ENCODE assay signal across 25 cellular contexts in genomic region chr7:42639930-42640329, GRCh38.
DNase-seq lines count a peak whose midpoint lies in the region; ATAC-seq and TF ChIP-seq lines count a peak whose summit lies in the region.
"Had no signal": no experiment of that assay in that cellular context is flagged by ENCODE, and none has a peak within 500 bp of the region (broad histone marks: within the 10 kb centered on the region; RNA-seq: fewer than 3 reads in every experiment).

No MANE protein-coding gene starts in this region.

- H3K9me2 ChIP-seq in SK-N-SH, result no peaks in the 10 kb centered on the region

- H3K4me3 ChIP-seq in SK-N-SH (ENCODE audit: low read depth in 2 of 2, low read length in 1 of 2), result no peak overlapping the region
- H3K4me3 ChIP-seq in LNCaP clone FGC (ENCODE audit: low read depth, low read length), result no peak overlapping the region
- H3K4me3 ChIP-seq in choroid plexus epithelial cell (ENCODE audit: low read depth, low read length), result no peak overlapping the region
- no peak overlapping the region for H3K4me3 ChIP-seq in smooth muscle cell
- H3K4me3 ChIP-seq in upper lobe of left lung, result no peak overlapping the region
- H3K4me3 ChIP-seq in mesendoderm (ENCODE audit: low read length), result no peak overlapping the region
- H3K4me3 ChIP-seq: ascending aorta, SJSA1, skin epidermis, upper lobe of right lung had no signal

- no peaks in the 10 kb centered on the region for H3K9me3 ChIP-seq in SK-N-SH
- no peaks in the 10 kb centered on the region for H3K9me3 ChIP-seq in smooth muscle cell (replicated peaks; ENCODE audit: low read depth)
- H3K9me3 ChIP-seq in upper lobe of left lung, result no peaks in the 10 kb centered on the region
- H3K9me3 ChIP-seq: ascending aorta, SJSA1, upper lobe of right lung had no signal

- no peaks in the 10 kb centered on the region for H3K79me2 ChIP-seq in SK-N-SH (ENCODE audit: insufficient read depth)
- no peaks in the 10 kb centered on the region for H3K79me2 ChIP-seq in smooth muscle cell (ENCODE audit: low read depth)
- H3K79me2 ChIP-seq in mesendoderm (ENCODE audit: control insufficient read depth, insufficient read depth, low read length), result no peaks in the 10 kb centered on the region

- H2AFZ ChIP-seq in SK-N-SH (ENCODE audit: low read depth) (no peak overlapping the region), smooth muscle cell (ENCODE audit: low read depth) (no peak overlapping the region)

- no peak overlapping the region for H2AK5ac ChIP-seq in mesendoderm (ENCODE audit: low read length)

- H3K23ac ChIP-seq in mesendoderm (ENCODE audit: low read length), result no peak overlapping the region

- TF ChIP-seq EP300 in SK-N-SH (IDR thresholded peaks at IDR 0.05; ENCODE audit: borderline replicate concordance in 1 of 2, low read depth in 1 of 2, low read length in 1 of 2) (no peak), upper lobe of left lung (IDR thresholded peaks at IDR 0.05) (no peak)

- no peak for TF ChIP-seq RAD21 in SK-N-SH (IDR thresholded peaks at IDR 0.05; ENCODE audit: low read length)

- no peak overlapping the region for H3K4ac ChIP-seq in mesendoderm (ENCODE audit: low read depth, low read length)

- H3K4me1 ChIP-seq in SK-N-SH (ENCODE audit: control insufficient read depth in 1 of 2, insufficient read depth in 2 of 2, low read depth in 1 of 2, low read length in 1 of 2), result no peaks in the 10 kb centered on the region
- H3K4me1 ChIP-seq in smooth muscle cell (ENCODE audit: low read depth), result no peaks in the 10 kb centered on the region
- no peaks in the 10 kb centered on the region for H3K4me1 ChIP-seq in upper lobe of left lung
- no peaks in the 10 kb centered on the region for H3K4me1 ChIP-seq in mesendoderm (ENCODE audit: control insufficient read depth, low read depth, low read length)
- H3K4me1 ChIP-seq: ascending aorta, foreskin keratinocyte, SJSA1, upper lobe of right lung had no signal

- peaks cover 17% of the 10 kb centered on the region; the same call in 1 of the 2 replicates for H3K27me3 ChIP-seq in SK-N-SH (ENCODE audit: insufficient read depth)
- no peaks in the 10 kb centered on the region for H3K27me3 ChIP-seq in smooth muscle cell (ENCODE audit: low read depth)
- H3K27me3 ChIP-seq in upper lobe of left lung, result no peaks in the 10 kb centered on the region
- no peaks in the 10 kb centered on the region for H3K27me3 ChIP-seq in mesendoderm (ENCODE audit: insufficient read depth, low read length, poor library complexity)
- H3K27me3 ChIP-seq: ascending aorta, foreskin keratinocyte, SJSA1, upper lobe of right lung had no signal

- H4K8ac ChIP-seq in mesendoderm (ENCODE audit: low read depth, low read length), result no peak overlapping the region

- H2BK15ac ChIP-seq in mesendoderm (replicated peaks; ENCODE audit: low read depth), result no peak overlapping the region

- H3K4me2 ChIP-seq in SK-N-SH (no peak overlapping the region), smooth muscle cell (no peak overlapping the region), mesendoderm (ENCODE audit: low read length) (no peak overlapping the region)

- 4% methylated on average over 5 of the region's 5 CpGs for WGBS in SK-N-SH (ENCODE audit: low lambda C conversion rate)
- WGBS in smooth muscle cell (ENCODE audit: low lambda C conversion rate), result 82% methylated on average over 5 of the region's 5 CpGs
- 85 to 92% methylated on average over 5 of the region's 5 CpGs for WGBS in upper lobe of left lung, 2 donors
- WGBS in mesendoderm (ENCODE audit: extremely low coverage, insufficient coverage, low lambda C conversion rate), result no CpG with 5 or more reads among the region's 5 CpGs

- TF ChIP-seq POLR2A in upper lobe of left lung (IDR thresholded peaks at IDR 0.05), result no peak

- ATAC-seq in SK-N-SH treated with all-trans-retinoic acid at 6 μM for 48 hours (no peak), HG03457 (IDR thresholded peaks at IDR 0.05; ENCODE audit: unreplicated experiment) (no peak), upper lobe of left lung (ENCODE audit: low FRiP score in 2 of 2) (no peak)
- ATAC-seq: activated CD8-positive, alpha-beta T cell treated with anti-CD3 and anti-CD28 coated beads for 36 hours; foreskin keratinocyte; upper lobe of right lung had no signal

- H4K5ac ChIP-seq in mesendoderm (ENCODE audit: low read length), result no peak overlapping the region

- CTCF ChIA-PET in SK-N-SH (lab: Yijun Ruan, JAX), result no interaction called here

- no peak overlapping the region for H3K9ac ChIP-seq in SK-N-SH
- H3K9ac ChIP-seq in smooth muscle cell (ENCODE audit: low read depth), result no peak overlapping the region
- H3K9ac ChIP-seq in mesendoderm (ENCODE audit: low read length), result no peak overlapping the region

- no peak overlapping the region for H2BK120ac ChIP-seq in mesendoderm (ENCODE audit: low read depth, low read length)

- H3K79me1 ChIP-seq in mesendoderm (ENCODE audit: low read length), result no peaks in the 10 kb centered on the region

- H4K20me1 ChIP-seq in SK-N-SH (ENCODE audit: insufficient read depth) (no peaks in the 10 kb centered on the region), smooth muscle cell (ENCODE audit: low read depth) (no peaks in the 10 kb centered on the region)

- H3F3A ChIP-seq in SK-N-SH (replicated peaks; ENCODE audit: insufficient read depth), result no peaks in the 10 kb centered on the region
- no peaks in the 10 kb centered on the region for H3F3A ChIP-seq in smooth muscle cell (ENCODE audit: low read depth)

- H2BK5ac ChIP-seq in mesendoderm (ENCODE audit: low read length), result no peak overlapping the region

- H3K27ac ChIP-seq in SK-N-SH (ENCODE audit: low read depth in 2 of 2, low read length in 1 of 2) (no peak overlapping the region), smooth muscle cell (ENCODE audit: low read depth) (no peak overlapping the region), upper lobe of left lung (no peak overlapping the region), mesendoderm (ENCODE audit: low read depth, low read length) (no peak overlapping the region)
- H3K27ac ChIP-seq: ascending aorta, foreskin keratinocyte, SJSA1, skin epidermis, upper lobe of right lung had no signal

- H3K36me3 ChIP-seq in SK-N-SH (replicated peaks in 1 of 2; ENCODE audit: control insufficient read depth in 1 of 2, insufficient read depth in 2 of 2, low read length in 1 of 2) (no peaks in the 10 kb centered on the region), smooth muscle cell (ENCODE audit: low read depth) (no peaks in the 10 kb centered on the region), upper lobe of left lung (no peaks in the 10 kb centered on the region), mesendoderm (ENCODE audit: control insufficient read depth, insufficient read depth, low read length) (no peaks in the 10 kb centered on the region)
- H3K36me3 ChIP-seq: ascending aorta, SJSA1, upper lobe of right lung had no signal

- no peak overlapping the region for H3K18ac ChIP-seq in mesendoderm (ENCODE audit: low read length)

- TF ChIP-seq CTCF in SK-N-SH (IDR thresholded peaks at IDR 0.05) (peak; percentile 35), LNCaP clone FGC (IDR thresholded peaks at IDR 0.05; ENCODE audit: control insufficient read depth, extremely low read depth, insufficient read depth) (peak; percentile 21; the same call in 1 of the 2 replicates), choroid plexus epithelial cell (conservative IDR thresholded peaks at IDR 0.05; ENCODE audit: low read depth, low read length) (peak; percentile 40), smooth muscle cell (IDR thresholded peaks at IDR 0.05; ENCODE audit: borderline replicate concordance, insufficient read depth, poor library complexity, severe bottlenecking) (peak; percentile 18), upper lobe of left lung (IDR thresholded peaks at IDR 0.05) (no peak)

- H3K56ac ChIP-seq in mesendoderm (ENCODE audit: low read length), result no peak overlapping the region

- POLR2A ChIA-PET in SK-N-SH (lab: Yijun Ruan, JAX), result no interaction called here

- DNase-seq in SK-N-SH (no peak), LNCaP clone FGC (ENCODE audit: low read depth) (no peak), choroid plexus epithelial cell (ENCODE audit: low read depth) (peak; percentile 4), smooth muscle cell (lab: John Stamatoyannopoulos, UW; ENCODE audit: unreplicated experiment) (no peak), upper lobe of left lung (no peak), mesendoderm (no peak)
- DNase-seq: 8988T; activated CD8-positive, alpha-beta T cell treated with anti-CD3 and anti-CD28 coated beads for 36 hours; activated naive CD4-positive, alpha-beta T cell treated with anti-CD3 and anti-CD28 coated beads for 36 hours; activated T-cell treated with anti-CD3 and anti-CD28 coated beads, Interleukin-2, amount 50 U/mL, for 1 hour; CD4-positive, CD25-positive, alpha-beta regulatory T cell; DMS 273 treated with DMSO at 0.1 percent for 48 hours; foreskin keratinocyte; kidney glomerular epithelial cell; NCI-H1417; NCI-H2171 treated with DMSO at 0.1 percent for 48 hours; NCI-H748 treated with DMSO at 0.1 percent for 48 hours; OCI-M1; stimulated activated CD4-positive, alpha-beta T cell treated with anti-CD3 and anti-CD28 coated beads, Interleukin-4, amount 100 ng/mL, for 1 hour; upper lobe of right lung had no signal

TF ChIP-seq in SK-N-SH, 30 proteins besides CTCF, POLR2A, EP300 and RAD21 (continues in another document):
- TF ChIP-seq JUND (IDR thresholded peaks at IDR 0.05), result no peak
- TF ChIP-seq, protein P1, sequence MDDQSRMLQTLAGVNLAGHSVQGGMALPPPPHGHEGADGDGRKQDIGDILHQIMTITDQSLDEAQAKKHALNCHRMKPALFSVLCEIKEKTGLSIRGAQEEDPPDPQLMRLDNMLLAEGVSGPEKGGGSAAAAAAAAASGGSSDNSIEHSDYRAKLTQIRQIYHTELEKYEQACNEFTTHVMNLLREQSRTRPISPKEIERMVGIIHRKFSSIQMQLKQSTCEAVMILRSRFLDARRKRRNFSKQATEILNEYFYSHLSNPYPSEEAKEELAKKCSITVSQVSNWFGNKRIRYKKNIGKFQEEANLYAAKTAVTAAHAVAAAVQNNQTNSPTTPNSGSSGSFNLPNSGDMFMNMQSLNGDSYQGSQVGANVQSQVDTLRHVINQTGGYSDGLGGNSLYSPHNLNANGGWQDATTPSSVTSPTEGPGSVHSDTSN (IDR thresholded peaks at IDR 0.05), result no peak

TF ChIP-seq in SK-N-SH treated with all-trans-retinoic acid at 6 μM for 48 hours, 23 proteins besides CTCF, POLR2A, EP300 and RAD21 (continues in another document):
- no peak for TF ChIP-seq ZNF70 (CRISPR knock-in tag; IDR thresholded peaks at IDR 0.05)

Comparison
In these comparisons a context has a peak if more than half of its experiments do, and no peak if none do; other contexts are left out.
1. CTCF ChIP-seq: peak in SK-N-SH (single experiment), LNCaP clone FGC (single experiment), choroid plexus epithelial cell (single experiment) and smooth muscle cell (single experiment); none in upper lobe of left lung (0 of 6).